15 cellular contexts compared by ENCODE assay signal in genomic region chr2:74983606-74984005, GRCh38. TPM values are rescaled to one million over a fixed set of nuclear protein-coding genes. Genes with fewer than 3 reads are reported as not detected.
DNase-seq lines count a peak whose midpoint lies in the region; ATAC-seq and TF ChIP-seq lines count a peak whose summit lies in the region.
"Had no signal": no experiment of that assay in that cellular context is flagged by ENCODE, and none has a peak within 500 bp of the region (broad histone marks: within the 10 kb centered on the region; RNA-seq: fewer than 3 reads in every experiment).

No MANE protein-coding gene starts in this region.

- peak overlapping the region; percentile 6 for H3K4me3 Mint-ChIP-seq in glutamatergic neuron (ENCODE audit: unreplicated experiment)
- H3K4me3 Mint-ChIP-seq: B cell; CD4-positive, alpha-beta T cell; CD8-positive, alpha-beta T cell had no signal

- peak; percentile 8 for DNase-seq in NCI-H2227 treated with DMSO at 0.1 percent for 48 hours (lab: John Stamatoyannopoulos, UW)
- no peak for DNase-seq in NCI-H2227 (lab: John Stamatoyannopoulos, UW; ENCODE audit: unreplicated experiment)
- no peak for DNase-seq in glutamatergic neuron
- peak; percentile 34 for DNase-seq in retina
- DNase-seq in stimulated activated naive CD8-positive, alpha-beta T cell treated with anti-CD3 and anti-CD28 coated beads, Interleukin-15, Interleukin-2, amounts not matched to agents 100 U/mL and 50 U/mL, for 24 hours: no peak
- no peak for DNase-seq in NCI-H1092 treated with DMSO at 0.1 percent for 48 hours (lab: John Stamatoyannopoulos, UW)
- DNase-seq: AML-193; Caco-2; Calu3; CD4-positive, alpha-beta T cell; CD8-positive, alpha-beta T cell; DMS79 treated with DMSO at 0.1 percent for 48 hours; GF-D8 had no signal

- no peak for ATAC-seq in stimulated activated naive CD8-positive, alpha-beta T cell treated with anti-CD3 and anti-CD28 coated beads, Interleukin-15, Interleukin-2, amounts not matched to agents 100 U/mL and 50 U/mL, for 24 hours
- ATAC-seq: A549; CD8-positive, alpha-beta T cell had no signal

- TF ChIP-seq CTCF in glutamatergic neuron (IDR thresholded peaks at IDR 0.05; ENCODE audit: partially characterized antibody, unreplicated experiment): no peak

- H3K36me3 Mint-ChIP-seq in glutamatergic neuron (ENCODE audit: unreplicated experiment): no peaks in the 10 kb centered on the region

- H3K9me3 Mint-ChIP-seq in glutamatergic neuron (ENCODE audit: unreplicated experiment): peaks cover 2% of the 10 kb centered on the region
- H3K9me3 Mint-ChIP-seq: CD4-positive, alpha-beta T cell; CD8-positive, alpha-beta T cell had no signal

- H3K27me3 Mint-ChIP-seq in glutamatergic neuron (ENCODE audit: unreplicated experiment): no peaks in the 10 kb centered on the region
- H3K27me3 Mint-ChIP-seq: B cell; CD4-positive, alpha-beta T cell had no signal

- H3K27ac Mint-ChIP-seq in glutamatergic neuron (ENCODE audit: unreplicated experiment): peak overlapping the region; percentile 30
- H3K27ac Mint-ChIP-seq: B cell; CD4-positive, alpha-beta T cell; CD8-positive, alpha-beta T cell had no signal

- H3K4me1 Mint-ChIP-seq in glutamatergic neuron (ENCODE audit: low read depth, unreplicated experiment): peaks cover 23% of the 10 kb centered on the region

RNA-seq across cellular contexts. Expression of gene POLE4, which starts 25.2 kb away (rescaled TPM):
- 22.1 TPM for total RNA-seq in glutamatergic neuron (ENCODE audit: unreplicated experiment)

Comparison
In these comparisons a context has a peak if more than half of its experiments do, and no peak if none do; other contexts are left out.
1. DNase-seq: peak in NCI-H2227 treated with DMSO at 0.1 percent for 48 hours (single experiment) and retina (single experiment); none in NCI-H2227 (single experiment), glutamatergic neuron (single experiment), stimulated activated naive CD8-positive, alpha-beta T cell treated with anti-CD3 and anti-CD28 coated beads, Interleukin-15, Interleukin-2, amounts not matched to agents 100 U/mL and 50 U/mL, for 24 hours (single experiment) and NCI-H1092 treated with DMSO at 0.1 percent for 48 hours (single experiment).